8 cellular contexts compared by ENCODE assay signal in genomic region chr15:40953713-40954074, GRCh38. TPM values are rescaled to one million over a fixed set of nuclear protein-coding genes. Genes with fewer than 3 reads are reported as not detected.
A peak's percentile ranks its signal among the peaks of the same experiment; 100 is the strongest.
DNase-seq lines count a peak whose midpoint lies in the region; ATAC-seq and TF ChIP-seq lines count a peak whose summit lies in the region.
"Had no signal": no experiment of that assay in that cellular context is flagged by ENCODE, and none has a peak within 500 bp of the region (broad histone marks: within the 10 kb centered on the region; RNA-seq: fewer than 3 reads in every experiment).

No MANE protein-coding gene starts in this region.

- WGBS in spleen, 5 donors = 6 to 13% (median 11%) methylated on average over 14 to 17 of the region's 17 CpGs

- POLR2A ChIA-PET in HCT116 (lab: Charles Lee) (interaction anchor here (0.6 to 3.9 kb wide), 24 partner anchors 10 to 379 kb away, joined by 3 to 48 read pairs (median 4); partner anchors contain the start of genes DLL4, INO80, NUSAP1 and OIP5), T-cell (lab: Charles Lee) (interaction anchor here in 1 of 2 donors (0.6 kb wide), 1 partner anchor 53 kb away, joined by 7 read pairs; no protein-coding TSS in a partner anchor)

- RAD21 ChIA-PET in HCT116 (lab: Charles Lee; ENCODE audit: low non-redundant PET in 1 of 2, low total read pairs in 2 of 2, uncharacterized antibody in 2 of 2, unreplicated experiment in 2 of 2) = interaction anchor here (0.6 kb wide), 2 partner anchors 23 to 257 kb away, joined by 3 to 7 read pairs; no protein-coding TSS in a partner anchor

- no peaks in the 10 kb centered on the region for H3K36me3 ChIP-seq in HCT116 (ENCODE audit: control insufficient read depth in 1 of 2, insufficient read depth in 2 of 2, low read length in 2 of 2)
- no peaks in the 10 kb centered on the region for H3K36me3 ChIP-seq in left ventricle myocardium inferior
- H3K36me3 ChIP-seq in spleen = no peaks in the 10 kb centered on the region

- no peak overlapping the region for H2AFZ ChIP-seq in HCT116 (ENCODE audit: low read depth, low read length, poor library complexity, severe bottlenecking)

- TF ChIP-seq RAD21 in HCT116 (IDR thresholded peaks at IDR 0.05; ENCODE audit: low read depth) = no peak

- H3K4me2 ChIP-seq in HCT116 (ENCODE audit: low read length) = peak overlapping the region; percentile 95

- H3K9ac ChIP-seq in HCT116 (ENCODE audit: low read length) = 0 out of 2 replicates have a peak overlapping the region, but pooled peaks have one; percentile 63

- H3K27me3 ChIP-seq in HCT116 (ENCODE audit: insufficient read depth, low read length) = no peaks in the 10 kb centered on the region
- H3K27me3 ChIP-seq in left ventricle myocardium inferior (ENCODE audit: low read depth) = no peaks in the 10 kb centered on the region
- H3K27me3 ChIP-seq in spleen (replicated peaks in 1 of 7) = peaks cover 0 to 5% (median 0%) of the 10 kb centered on the region in 7 donors

- CTCF ChIA-PET in HCT116 (lab: Charles Lee) = interaction anchor here (0.8 to 2.8 kb wide), 5 partner anchors 12 to 47 kb away, joined by 3 to 24 read pairs (median 5); partner anchors contain the start of gene DLL4
- CTCF ChIA-PET in T-cell (lab: Charles Lee) = interaction anchor here (0.6 to 2.1 kb wide), 6 partner anchors 11 to 136 kb away, joined by 3 to 10 read pairs (median 5); no protein-coding TSS in a partner anchor

- H3K36me3 Mint-ChIP-seq in T-cell = no peaks in the 10 kb centered on the region

- TSS peak; percentile 59 for BruUV-seq in HCT116 (replicated peaks; lab: Mats Ljungman, UMichigan)

- peak overlapping the region; percentile 68 to 73 for H3K4me3 ChIP-seq in HCT116 (replicated peaks in 1 of 2; ENCODE audit: low read depth in 1 of 2, low read length in 2 of 2)
- H3K4me3 ChIP-seq in left ventricle myocardium inferior = peak overlapping the region; percentile 71
- peak overlapping the region; percentile 57 to 87 (median 80) for H3K4me3 ChIP-seq in spleen

- no peaks in the 10 kb centered on the region for H3K9me2 ChIP-seq in HCT116 (ENCODE audit: insufficient read depth)

- no peak for TF ChIP-seq POLR2A in HCT116 (IDR thresholded peaks at IDR 0.05; ENCODE audit: borderline replicate concordance, extremely low read depth, insufficient read depth, insufficient read length)
- no peak for TF ChIP-seq POLR2A in spleen (IDR thresholded peaks at IDR 0.05)

- H3K4me3 Mint-ChIP-seq in T-cell = peak overlapping the region; percentile 89 to 92 (median 89)

- DNase-seq in HCT116 (ENCODE audit: low read depth, low spot score) = no peak
- no peak for DNase-seq in T-cell
- DNase-seq in left ventricle myocardium inferior = no peak
- peak; percentile 74 for DNase-seq in spleen
- no peak for DNase-seq in LoVo (ENCODE audit: low spot score)
- no peak for DNase-seq in stimulated activated CD4-positive, alpha-beta T cell treated with anti-CD3 and anti-CD28 coated beads, Interleukin-2, amount 100 ng/mL, for 24 hours

- no peaks in the 10 kb centered on the region for H3K9me3 Mint-ChIP-seq in T-cell

- TF ChIP-seq CTCF in HCT116 (IDR thresholded peaks at IDR 0.05 in 2 of 3, conservative IDR thresholded peaks at IDR 0.05 in 1 of 3; ENCODE audit: borderline replicate concordance in 1 of 3, insufficient read depth in 1 of 3, low read depth in 2 of 3, low read length in 2 of 3) = no peak
- no peak for TF ChIP-seq CTCF in left ventricle myocardium inferior (IDR thresholded peaks at IDR 0.05; ENCODE audit: borderline replicate concordance)
- TF ChIP-seq CTCF in spleen (IDR thresholded peaks at IDR 0.05 in 8 of 11, conservative IDR thresholded peaks at IDR 0.05 in 3 of 11) = no peak

- no peaks in the 10 kb centered on the region for H3K79me2 ChIP-seq in HCT116 (ENCODE audit: insufficient read depth, low read length)

- H3K9me3 ChIP-seq in HCT116 (ENCODE audit: control insufficient read depth in 1 of 2, insufficient read depth in 1 of 2, low read depth in 1 of 2, low read length in 2 of 2) (no peaks in the 10 kb centered on the region), left ventricle myocardium inferior (replicated peaks) (no peaks in the 10 kb centered on the region), spleen (no peaks in the 10 kb centered on the region)

- no peak for ATAC-seq in HCT116
- ATAC-seq in T-cell (replicated peaks in 1 of 4) = peak in 3 of 4 experiments; percentile 1 to 7 (median 5)
- ATAC-seq in GM18498 (IDR thresholded peaks at IDR 0.05; ENCODE audit: unreplicated experiment) = no peak

- peaks cover 9 to 23% of the 10 kb centered on the region in 2 experiments; a peak in 2 of 4 replicates for H3K4me1 ChIP-seq in HCT116 (ENCODE audit: control insufficient read depth in 1 of 2, insufficient read depth in 2 of 2, low read length in 2 of 2)
- peaks cover 64% of the 10 kb centered on the region for H3K4me1 ChIP-seq in left ventricle myocardium inferior
- peaks cover 8 to 25% (median 17%) of the 10 kb centered on the region in 6 donors for H3K4me1 ChIP-seq in spleen

- no peaks in the 10 kb centered on the region for H4K20me1 ChIP-seq in HCT116 (ENCODE audit: insufficient read depth)

- H3K4me1 Mint-ChIP-seq in T-cell = peaks cover 11 to 21% (median 17%) of the 10 kb centered on the region in 3 donors

- peaks cover 0 to 3% of the 10 kb centered on the region in 2 donors for H3K27me3 Mint-ChIP-seq in T-cell

- H3K27ac ChIP-seq in HCT116 (ENCODE audit: low read depth, low read length) (peak overlapping the region; percentile 74; the same call in 1 of the 2 replicates), left ventricle myocardium inferior (replicated peaks) (peak overlapping the region; percentile 77), spleen (peak overlapping the region in 4 of 8 donors; percentile 66 to 82 (median 72))

- H3K27ac Mint-ChIP-seq in T-cell = peak overlapping the region in 1 of 2 donors; percentile 87

- intact Hi-C loops in HCT116 (cut with micrococcal nuclease) = no loop called here
- intact Hi-C loops in left ventricle myocardium inferior (cut with micrococcal nuclease) = no loop called here
- intact Hi-C loops in spleen (cut with DNase I; ENCODE audit: low total_unique reads) = no loop called here

TF ChIP-seq in HCT116, 20 proteins besides CTCF, POLR2A, EP300 and RAD21:
- no peak for TF ChIP-seq SP1 (IDR thresholded peaks at IDR 0.05; ENCODE audit: low read depth)
- no peak for TF ChIP-seq CEBPB (IDR thresholded peaks at IDR 0.05; ENCODE audit: low read depth)
- no peak for TF ChIP-seq EGR1 (IDR thresholded peaks at IDR 0.05; ENCODE audit: low read depth)
- no peak for TF ChIP-seq ZBTB33 (IDR thresholded peaks at IDR 0.05; ENCODE audit: extremely low read depth, insufficient replicate concordance, low read length)
- no peak for TF ChIP-seq REST (IDR thresholded peaks at IDR 0.05; ENCODE audit: low read depth)
- TF ChIP-seq CBX3 (IDR thresholded peaks at IDR 0.05; ENCODE audit: low read depth) = no peak

RNA-seq across cellular contexts. Expression of gene CHAC1, which starts 0.4 kb away (rescaled TPM):
- total RNA-seq in HCT116 (2021; ENCODE audit: unreplicated experiment) = 58.9 TPM
- polyA plus RNA-seq in HCT116 (2012) = 70.2 and 93.5 TPM in 2 replicates
- 1 to 10 TPM in 4 of 5 donors, under 1 TPM in 1; 0.44 to 7.5 (median 7.2) TPM for total RNA-seq in T-cell
- 1.3 TPM for total RNA-seq in left ventricle myocardium inferior
- 1 to 10 TPM in 6 of 7 donors, under 1 TPM in 1; 0.92 to 5.5 (median 1.7) TPM for total RNA-seq in spleen
- 1 to 10 TPM in 2 of 3 donors, under 1 TPM in 1; 0.39 to 1.5 (median 1.1) TPM for polyA plus RNA-seq in spleen

RNA-seq across cellular contexts. Expression of gene DLL4, which starts 24.6 kb away (rescaled TPM):
- total RNA-seq in HCT116 (2021; ENCODE audit: unreplicated experiment) (1.5 TPM), T-cell (under 1 TPM in 3 of 5 donors, not detected in 2; 0.12 to 0.25 (median 0.13) TPM), left ventricle myocardium inferior (11.1 TPM), spleen (10 to 100 TPM in 5 of 7 donors, 1 to 10 TPM in 2; 7.6 to 26.3 (median 11.0) TPM)
- 1.0 and 1.2 TPM in 2 replicates for polyA plus RNA-seq in HCT116 (2012)
- 1 to 10 TPM; 1.2 to 5.0 (median 2.3) TPM for polyA plus RNA-seq in spleen
- total RNA-seq: T-helper 1 cell treated with Interleukin-12 subunit alpha and Interleukin-12 subunit beta and Interleukin-4 antibody, amounts not matched to agents 30 ng/mL and 1 ng/mL, for 36 hours had no signal

RNA-seq across cellular contexts. Expression of gene VPS18, which starts 59.4 kb away (rescaled TPM):
- total RNA-seq in HCT116 (2021; ENCODE audit: unreplicated experiment) (16.9 TPM), T-cell (10 to 100 TPM; 16.2 to 23.4 (median 21.3) TPM), left ventricle myocardium inferior (21.3 TPM), spleen (10 to 100 TPM; 18.6 to 29.1 (median 25.3) TPM)
- polyA plus RNA-seq in HCT116 (2012) = 9.3 and 10.0 TPM in 2 replicates
- 10 to 100 TPM in 1 of 3 donors, 1 to 10 TPM in 2; 7.2 to 15.8 (median 7.4) TPM for polyA plus RNA-seq in spleen

Comparison
In these comparisons a context has a peak if more than half of its experiments do, and no peak if none do; other contexts are left out.
1. ATAC-seq: peak in T-cell (3 of 4); none in HCT116 (single experiment) and GM18498 (single experiment).
2. Peak in every context shown above with its lines, with median percentiles within 50 percentile points of each other: H3K4me3 ChIP-seq.